ENCODE assay signal across 8 cellular contexts in genomic region chr1:31762726-31763670, GRCh38. TPM values are rescaled to one million over a fixed set of nuclear protein-coding genes. Genes with fewer than 3 reads are reported as not detected.
DNase-seq lines count a peak whose midpoint lies in the region; ATAC-seq and TF ChIP-seq lines count a peak whose summit lies in the region.

No MANE protein-coding gene starts in this region.

- peaks cover 19% of the 10 kb centered on the region for H3K4me1 Mint-ChIP-seq in activated CD8-positive, alpha-beta memory T cell treated with anti-CD3 and anti-CD28 coated beads, Interleukin-2, amount 10 ng/mL, durations not matched to agents 7 days and 5 days
- H3K4me1 Mint-ChIP-seq in endodermal cell (peaks cover 31% of the 10 kb centered on the region), mesothelial cell of epicardium (peaks cover 29% of the 10 kb centered on the region)

- DNase-seq in AML-193 (lab: John Stamatoyannopoulos, UW): peak; percentile 17 to 27
- peak; percentile 52 to 84 for DNase-seq in HAP-1 (ENCODE audit: low spot score in 2 of 2)
- DNase-seq in NCI-H774 (lab: John Stamatoyannopoulos, UW): peak; percentile 80
- DNase-seq in activated CD8-positive, alpha-beta memory T cell treated with anti-CD3 and anti-CD28 coated beads, Interleukin-2, amount 10 ng/mL, durations not matched to agents 7 days and 5 days: peak; percentile 59
- DNase-seq in endodermal cell: peak; percentile 94
- peak; percentile 63 to 85 for DNase-seq in mesothelial cell of epicardium (ENCODE audit: low spot score in 2 of 2, unreplicated experiment in 2 of 2)
- DNase-seq in stimulated activated CD8-positive, alpha-beta memory T cell treated with anti-CD3 and anti-CD28 coated beads, Interleukin-7, amount 100 ng/mL, for 24 hours (ENCODE audit: low read depth): peak; percentile 32

- TF ChIP-seq CTCF in endodermal cell (conservative IDR thresholded peaks at IDR 0.05): peak; percentile 87
- TF ChIP-seq CTCF in mesothelial cell of epicardium (IDR thresholded peaks at IDR 0.05; ENCODE audit: unreplicated experiment): peak; percentile 70

- in situ Hi-C loops in HAP-1 (cut with MboI; ENCODE audit: low sequenced_read_pairs): no loop called here

- peak; percentile 48 for ATAC-seq in activated CD8-positive, alpha-beta memory T cell treated with anti-CD3 and anti-CD28 coated beads, Interleukin-2, amount 10 ng/mL, durations not matched to agents 7 days and 5 days
- ATAC-seq in HG03280 (IDR thresholded peaks at IDR 0.05; ENCODE audit: unreplicated experiment): no peak

- H3K9me3 Mint-ChIP-seq in activated CD8-positive, alpha-beta memory T cell treated with anti-CD3 and anti-CD28 coated beads, Interleukin-2, amount 10 ng/mL, durations not matched to agents 7 days and 5 days (ENCODE audit: low read depth): no peaks in the 10 kb centered on the region
- H3K9me3 Mint-ChIP-seq in endodermal cell (no peaks in the 10 kb centered on the region), mesothelial cell of epicardium (no peaks in the 10 kb centered on the region)

- no peaks in the 10 kb centered on the region for H3K36me3 ChIP-seq in HAP-1 (replicated peaks)
- H3K36me3 ChIP-seq in endodermal cell (ENCODE audit: control insufficient read depth, insufficient read depth, low read length): no peaks in the 10 kb centered on the region

- no peak overlapping the region for H3K27ac ChIP-seq in endodermal cell (ENCODE audit: low read depth, low read length)

- H3K4me3 Mint-ChIP-seq in activated CD8-positive, alpha-beta memory T cell treated with anti-CD3 and anti-CD28 coated beads, Interleukin-2, amount 10 ng/mL, durations not matched to agents 7 days and 5 days: peak overlapping the region; percentile 52
- peak overlapping the region; percentile 58 for H3K4me3 Mint-ChIP-seq in endodermal cell
- H3K4me3 Mint-ChIP-seq in mesothelial cell of epicardium: peak overlapping the region; percentile 70

- H3K4me1 ChIP-seq in HAP-1: peaks cover 20% of the 10 kb centered on the region
- peaks cover 18% of the 10 kb centered on the region for H3K4me1 ChIP-seq in endodermal cell (ENCODE audit: control insufficient read depth, insufficient read depth, low read length)

- no peaks in the 10 kb centered on the region; the same call in 1 of the 2 replicates for H3K27me3 ChIP-seq in HAP-1 (ENCODE audit: low read depth)
- peaks cover 14% of the 10 kb centered on the region for H3K27me3 ChIP-seq in endodermal cell (ENCODE audit: control insufficient read depth, insufficient read depth, low read length, poor library complexity, severe bottlenecking)

- CTCF ChIA-PET in activated CD8-positive, alpha-beta memory T cell treated with anti-CD3 and anti-CD28 coated beads, Interleukin-2, amount 10 ng/mL, durations not matched to agents 7 days and 5 days (lab: Charles Lee): interaction anchor here (0.6 to 5.9 kb wide), 15 partner anchors 12 to 313 kb away, joined by 3 to 52 read pairs (median 3); no protein-coding TSS in a partner anchor

- WGBS in endodermal cell (ENCODE audit: insufficient coverage in 1 of 2, insufficient read length in 1 of 2), 2 experiments: 1 to 3% methylated on average over 7 to 60 of the region's 60 CpGs

- H3K27ac Mint-ChIP-seq in activated CD8-positive, alpha-beta memory T cell treated with anti-CD3 and anti-CD28 coated beads, Interleukin-2, amount 10 ng/mL, durations not matched to agents 7 days and 5 days: no peak overlapping the region
- H3K27ac Mint-ChIP-seq in endodermal cell: no peak overlapping the region
- H3K27ac Mint-ChIP-seq in mesothelial cell of epicardium: no peak overlapping the region

- H3K9me3 ChIP-seq in HAP-1 (no peaks in the 10 kb centered on the region), endodermal cell (ENCODE audit: control insufficient read depth, low read length) (no peaks in the 10 kb centered on the region)

- peaks cover 53% of the 10 kb centered on the region for H3K27me3 Mint-ChIP-seq in activated CD8-positive, alpha-beta memory T cell treated with anti-CD3 and anti-CD28 coated beads, Interleukin-2, amount 10 ng/mL, durations not matched to agents 7 days and 5 days
- peaks cover 32% of the 10 kb centered on the region for H3K27me3 Mint-ChIP-seq in endodermal cell (ENCODE audit: insufficient read depth)
- peaks cover 34% of the 10 kb centered on the region for H3K27me3 Mint-ChIP-seq in mesothelial cell of epicardium (ENCODE audit: low read depth)

- no peaks in the 10 kb centered on the region for H3K36me3 Mint-ChIP-seq in activated CD8-positive, alpha-beta memory T cell treated with anti-CD3 and anti-CD28 coated beads, Interleukin-2, amount 10 ng/mL, durations not matched to agents 7 days and 5 days
- H3K36me3 Mint-ChIP-seq in endodermal cell (ENCODE audit: low read depth) (no peaks in the 10 kb centered on the region), mesothelial cell of epicardium (no peaks in the 10 kb centered on the region)

- no peak overlapping the region for H3K9ac ChIP-seq in endodermal cell (ENCODE audit: extremely low read depth, low read length, poor library complexity, severe bottlenecking)

- H3K4me3 ChIP-seq in HAP-1 (peak overlapping the region; percentile 49), endodermal cell (ENCODE audit: low read length) (peak overlapping the region; percentile 81)

RNA-seq across cellular contexts. Expression of gene ADGRB2, which starts 1.1 kb away (rescaled TPM):
- 1 to 10 TPM in 1 of 2 experiments, under 1 TPM in 1; 0.07 to 1.3 TPM for total RNA-seq in activated CD8-positive, alpha-beta memory T cell treated with anti-CD3 and anti-CD28 coated beads, Interleukin-2, amount 10 ng/mL, durations not matched to agents 7 days and 5 days
- total RNA-seq in endodermal cell: 10 to 100 TPM; 13.1 to 22.7 TPM
- 37.3 TPM for polyA plus RNA-seq in endodermal cell (2013, experiment 1 of 2)
- polyA plus RNA-seq in endodermal cell (2013, experiment 2 of 2): 34.7 TPM
- total RNA-seq in mesothelial cell of epicardium: 21.5 to 24.0 TPM (median 21.9 TPM) in 3 replicates

RNA-seq across cellular contexts. Expression of gene SPOCD1, which starts 52.8 kb away (rescaled TPM):
- not detected for total RNA-seq in activated CD8-positive, alpha-beta memory T cell treated with anti-CD3 and anti-CD28 coated beads, Interleukin-2, amount 10 ng/mL, durations not matched to agents 7 days and 5 days
- total RNA-seq in endodermal cell (1 to 10 TPM; 2.0 to 3.1 TPM), mesothelial cell of epicardium (0.75 to 1.3 TPM (median 1.0 TPM) in 3 replicates)
- 1.00 TPM for polyA plus RNA-seq in endodermal cell (2013, experiment 1 of 2)
- polyA plus RNA-seq in endodermal cell (2013, experiment 2 of 2): 1.4 TPM

RNA-seq across cellular contexts. Expression of gene COL16A1, which starts 59.2 kb away (rescaled TPM):
- not detected for total RNA-seq in activated CD8-positive, alpha-beta memory T cell treated with anti-CD3 and anti-CD28 coated beads, Interleukin-2, amount 10 ng/mL, durations not matched to agents 7 days and 5 days
- total RNA-seq in endodermal cell (1 to 10 TPM; 7.4 to 9.9 TPM), mesothelial cell of epicardium (365 to 389 TPM (median 380 TPM) in 3 replicates)
- polyA plus RNA-seq in endodermal cell (2013, experiment 1 of 2): 3.6 TPM
- polyA plus RNA-seq in endodermal cell (2013, experiment 2 of 2): 2.7 TPM

Comparison
In these comparisons a context has a peak if more than half of its experiments do, and no peak if none do; other contexts are left out.
1. DNase-seq: peak in every context shown above with its lines; median percentile 94 in endodermal cell; 80 in NCI-H774; 74 in mesothelial cell of epicardium; 68 in HAP-1; 59 in activated CD8-positive, alpha-beta memory T cell treated with anti-CD3 and anti-CD28 coated beads, Interleukin-2, amount 10 ng/mL, durations not matched to agents 7 days and 5 days; 32 in stimulated activated CD8-positive, alpha-beta memory T cell treated with anti-CD3 and anti-CD28 coated beads, Interleukin-7, amount 100 ng/mL, for 24 hours; 22 in AML-193.
2. RNA of gene COL16A1, which starts 59.2 kb away (total RNA-seq): 365 to 389 TPM in mesothelial cell of epicardium; 7.4 to 9.9 TPM in endodermal cell and not detected in activated CD8-positive, alpha-beta memory T cell treated with anti-CD3 and anti-CD28 coated beads, Interleukin-2, amount 10 ng/mL, durations not matched to agents 7 days and 5 days; every median in the first group is over 10 times any median in the second.
3. Peak in every context shown above with its lines, with median percentiles within 50 percentile points of each other: H3K4me3 Mint-ChIP-seq.